ENCODE assay signal across 10 cellular contexts in the genomic region with DNA sequence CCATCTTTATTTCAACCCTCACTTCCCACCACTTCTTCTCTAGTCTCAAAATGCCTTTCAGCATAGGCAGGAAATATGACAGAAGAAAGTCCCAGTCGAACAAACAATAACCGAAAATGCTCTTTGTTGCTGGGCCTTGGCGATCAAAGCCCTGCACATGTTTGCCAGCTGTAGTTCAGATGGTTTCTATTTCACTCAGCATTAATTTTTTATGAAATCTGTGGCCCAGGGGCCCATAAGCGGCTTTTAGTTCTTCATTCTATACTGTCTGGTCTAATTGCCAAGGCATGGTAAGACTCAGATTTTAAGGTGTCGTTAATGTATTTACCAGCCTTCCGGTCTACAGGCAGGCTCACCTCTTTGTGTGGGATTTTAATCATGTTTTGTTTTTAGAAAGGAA. TPM values are rescaled to one million over a fixed set of nuclear protein-coding genes. Genes with fewer than 3 reads are reported as not detected.
DNase-seq lines count a peak whose midpoint lies in the region; ATAC-seq and TF ChIP-seq lines count a peak whose summit lies in the region.
"Had no signal": no experiment of that assay in that cellular context is flagged by ENCODE, and none has a peak within 500 bp of the region (broad histone marks: within the 10 kb centered on the region; RNA-seq: fewer than 3 reads in every experiment).

No MANE protein-coding gene starts in this region.

- ATAC-seq in GM18870 (IDR thresholded peaks at IDR 0.05; ENCODE audit: unreplicated experiment) (peak; percentile 45), HG02678 (IDR thresholded peaks at IDR 0.05; ENCODE audit: unreplicated experiment) (peak; percentile 68), sciatic nerve (peak; percentile 62)
- ATAC-seq in CD4-positive, alpha-beta T cell (ENCODE audit: poor library complexity): no peak

- H3K4me3 Mint-ChIP-seq in chondrocyte (ENCODE audit: unreplicated experiment): no peak overlapping the region
- no peak overlapping the region for H3K4me3 Mint-ChIP-seq in CD4-positive, alpha-beta T cell
- H3K4me3 Mint-ChIP-seq in activated T-cell treated with anti-CD3 and anti-CD28 coated beads, Interleukin-2, amount 50 U/mL, for 24 hours: no peak overlapping the region
- H3K4me3 Mint-ChIP-seq: mesothelial cell of epicardium had no signal

- H3K4me1 Mint-ChIP-seq in chondrocyte (ENCODE audit: low read depth): peaks cover 46% of the 10 kb centered on the region
- peaks cover 6% of the 10 kb centered on the region for H3K4me1 Mint-ChIP-seq in CD4-positive, alpha-beta T cell (ENCODE audit: low read depth)
- peaks cover 10% of the 10 kb centered on the region for H3K4me1 Mint-ChIP-seq in activated T-cell treated with anti-CD3 and anti-CD28 coated beads, Interleukin-2, amount 50 U/mL, for 24 hours (ENCODE audit: low read depth)
- H3K4me1 Mint-ChIP-seq: mesothelial cell of epicardium had no signal

- H3K27me3 Mint-ChIP-seq in chondrocyte (ENCODE audit: low read depth): no peaks in the 10 kb centered on the region
- peaks cover 19% of the 10 kb centered on the region for H3K27me3 Mint-ChIP-seq in CD4-positive, alpha-beta T cell
- peaks cover 12% of the 10 kb centered on the region for H3K27me3 Mint-ChIP-seq in activated T-cell treated with anti-CD3 and anti-CD28 coated beads, Interleukin-2, amount 50 U/mL, for 24 hours

- DNase-seq in sciatic nerve (ENCODE audit: low spot score): no peak
- no peak for DNase-seq in HUDEP-2 (lab: John Stamatoyannopoulos, UW; ENCODE audit: unreplicated experiment in 76 of 76)
- DNase-seq in chondrocyte (ENCODE audit: low spot score): no peak
- no peak for DNase-seq in CD4-positive, alpha-beta T cell
- DNase-seq in activated T-cell treated with anti-CD3 and anti-CD28 coated beads, Interleukin-2, amount 50 U/mL, for 24 hours: no peak
- DNase-seq: effector CD4-positive, alpha-beta T cell had no signal

- H3K36me3 Mint-ChIP-seq in chondrocyte (ENCODE audit: low read depth): no peaks in the 10 kb centered on the region
- H3K36me3 Mint-ChIP-seq in CD4-positive, alpha-beta T cell (ENCODE audit: low read depth): no peaks in the 10 kb centered on the region
- H3K36me3 Mint-ChIP-seq in activated T-cell treated with anti-CD3 and anti-CD28 coated beads, Interleukin-2, amount 50 U/mL, for 24 hours (ENCODE audit: low read depth): no peaks in the 10 kb centered on the region
- H3K36me3 Mint-ChIP-seq: mesothelial cell of epicardium had no signal

- CTCF ChIA-PET in CD4-positive, alpha-beta T cell (lab: Charles Lee): no interaction called here

- intact Hi-C loops in sciatic nerve (cut with DNase I): no loop called here
- intact Hi-C loops in CD4-positive, alpha-beta T cell (cut with DNase I, micrococcal nuclease): no loop called here

- H3K36me3 ChIP-seq in KOPT-K1 (ENCODE audit: insufficient read depth, low read length): no peaks in the 10 kb centered on the region

- H3K9me3 Mint-ChIP-seq in chondrocyte (ENCODE audit: low read depth): peaks cover 3% of the 10 kb centered on the region
- no peaks in the 10 kb centered on the region for H3K9me3 Mint-ChIP-seq in CD4-positive, alpha-beta T cell
- H3K9me3 Mint-ChIP-seq in activated T-cell treated with anti-CD3 and anti-CD28 coated beads, Interleukin-2, amount 50 U/mL, for 24 hours: no peaks in the 10 kb centered on the region
- H3K9me3 Mint-ChIP-seq: mesothelial cell of epicardium had no signal

- H3K27ac Mint-ChIP-seq in chondrocyte (ENCODE audit: unreplicated experiment): no peak overlapping the region
- no peak overlapping the region for H3K27ac Mint-ChIP-seq in CD4-positive, alpha-beta T cell
- H3K27ac Mint-ChIP-seq in activated T-cell treated with anti-CD3 and anti-CD28 coated beads, Interleukin-2, amount 50 U/mL, for 24 hours: no peak overlapping the region
- H3K27ac Mint-ChIP-seq: mesothelial cell of epicardium had no signal

- POLR2A ChIA-PET in CD4-positive, alpha-beta T cell (lab: Charles Lee): no interaction called here

- peaks cover 8% of the 10 kb centered on the region for H3K9me3 ChIP-seq in KOPT-K1 (ENCODE audit: insufficient read depth, low read length, poor library complexity, severe bottlenecking)
- no peaks in the 10 kb centered on the region for H3K9me3 ChIP-seq in CD4-positive, alpha-beta T cell (ENCODE audit: control insufficient read depth, low read length)

- H3K27me3 ChIP-seq in CD4-positive, alpha-beta T cell (ENCODE audit: control insufficient read depth, insufficient read depth, low read length): no peaks in the 10 kb centered on the region

- peak overlapping the region; percentile 88 for H3K27ac ChIP-seq in KOPT-K1 (ENCODE audit: low read depth, low read length, poor library complexity, severe bottlenecking)
- H3K27ac ChIP-seq in CD4-positive, alpha-beta T cell (ENCODE audit: low read depth, low read length): no peak overlapping the region

- TF ChIP-seq CTCF in chondrocyte (IDR thresholded peaks at IDR 0.05): no peak
- no peak for TF ChIP-seq CTCF in CD4-positive, alpha-beta T cell (IDR thresholded peaks at IDR 0.05)

RNA-seq across cellular contexts. Expression of gene F13A1, which starts 10.9 kb away (rescaled TPM):
- total RNA-seq in sciatic nerve (231 TPM), chondrocyte (0.94 to 2.9 TPM (median 2.7 TPM) in 3 replicates)
- total RNA-seq in CD4-positive, alpha-beta T cell: under 1 TPM; 0.38 to 0.42 TPM

Comparison
In these comparisons a context has a peak if more than half of its experiments do, and no peak if none do; other contexts are left out.
1. RNA of gene F13A1, which starts 10.9 kb away (total RNA-seq): 231 TPM in sciatic nerve (single experiment); 0.94 to 2.9 TPM in chondrocyte and 0.38 to 0.42 TPM in CD4-positive, alpha-beta T cell; every median in the first group is over 10 times any median in the second.